Comparison of ENCODE assay signal across 10 cellular contexts in the genomic region with DNA sequence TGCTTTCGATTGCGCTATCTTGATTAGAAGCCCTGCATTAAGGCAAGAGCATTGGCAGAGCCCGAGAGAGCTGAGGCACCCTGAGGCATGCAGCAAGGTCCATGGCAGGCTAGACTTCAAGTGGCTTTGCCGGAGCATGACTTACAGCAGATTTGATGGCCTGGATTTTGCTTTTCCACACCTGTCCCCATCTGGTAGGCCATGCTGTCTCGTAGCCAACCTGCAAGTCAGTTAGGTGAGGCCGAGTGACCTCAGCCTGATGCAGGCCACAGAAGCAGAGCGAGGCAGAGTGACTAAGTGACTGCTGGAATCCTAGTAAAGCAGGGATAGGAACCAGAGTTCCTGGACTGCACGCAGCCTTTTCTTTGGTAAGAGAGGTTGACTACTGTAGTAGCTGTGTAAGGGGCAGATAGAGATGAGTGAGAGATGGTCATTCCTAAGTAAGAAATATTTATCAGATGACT.
A peak's percentile ranks its signal among the peaks of the same experiment; 100 is the strongest.
DNase-seq lines count a peak whose midpoint lies in the region; ATAC-seq and TF ChIP-seq lines count a peak whose summit lies in the region.
"Had no signal": no experiment of that assay in that cellular context is flagged by ENCODE, and none has a peak within 500 bp of the region (broad histone marks: within the 10 kb centered on the region; RNA-seq: fewer than 3 reads in every experiment).

No MANE protein-coding gene starts in this region.

- intact Hi-C loops in heart right ventricle (cut with DNase I) = loop anchor here in 6 of 10 donors (5.0 to 10.0 kb wide), 6 partner anchors 64 to 146 kb away; no protein-coding TSS in a partner anchor
- intact Hi-C loops in activated T-helper 2 cell treated with anti-CD3 and anti-CD28 coated beads, Interferon-gamma antibody, Interleukin-2, Interleukin-4, amounts not matched to agents 10 μg/mL and 5 μg/mL and 100 μg/mL, durations not matched to agents 14 hours and 24 hours and 36 hours (cut with micrococcal nuclease) = no loop called here

- H3K27me3 Mint-ChIP-seq in activated T-helper 2 cell treated with anti-CD3 and anti-CD28 coated beads, Interferon-gamma antibody, Interleukin-2, Interleukin-4, amounts not matched to agents 10 μg/mL and 5 μg/mL and 100 μg/mL, durations not matched to agents 14 hours and 24 hours and 36 hours (ENCODE audit: low read depth) = no peaks in the 10 kb centered on the region

- DNase-seq in GM04504 (ENCODE audit: low read depth) (peak; percentile 67), amniotic epithelial cell (ENCODE audit: low read depth) (peak; percentile 81), heart right ventricle (no peak), SIG-M5 treated with dmso at 0.1 percent for 504 hours (lab: John Stamatoyannopoulos, UW; ENCODE audit: unreplicated experiment) (no peak), NCI-H1417 treated with DMSO at 0.1 percent for 48 hours (lab: John Stamatoyannopoulos, UW) (no peak)
- no peak for DNase-seq in activated T-helper 2 cell treated with anti-CD3 and anti-CD28 coated beads, Interferon-gamma antibody, Interleukin-2, Interleukin-4, amounts not matched to agents 10 μg/mL and 5 μg/mL and 100 μg/mL, durations not matched to agents 14 hours and 24 hours and 36 hours (ENCODE audit: low spot score)
- DNase-seq: NCI-H446 had no signal

- H3K4me3 ChIP-seq in heart right ventricle (no peak overlapping the region), skeletal muscle tissue (ENCODE audit: low read length in 3 of 3) (peak overlapping the region; percentile 2 to 13 (median 12))

- H3K27ac ChIP-seq in heart right ventricle (peak overlapping the region in 9 of 10 donors; percentile 10 to 71 (median 66)), skeletal muscle tissue (ENCODE audit: low read depth, low read length) (peak overlapping the region; percentile 28)
- H3K27ac ChIP-seq: HL-60 had no signal

- no peak overlapping the region for H3K4me3 Mint-ChIP-seq in activated T-helper 2 cell treated with anti-CD3 and anti-CD28 coated beads, Interferon-gamma antibody, Interleukin-2, Interleukin-4, amounts not matched to agents 10 μg/mL and 5 μg/mL and 100 μg/mL, durations not matched to agents 14 hours and 24 hours and 36 hours (ENCODE audit: low read depth)

- H3K9ac ChIP-seq in skeletal muscle tissue (ENCODE audit: low read depth in 1 of 3, low read length in 3 of 3) = peak overlapping the region in 2 of 3 donors; percentile 58 to 61

- H3K36me3 Mint-ChIP-seq in activated T-helper 2 cell treated with anti-CD3 and anti-CD28 coated beads, Interferon-gamma antibody, Interleukin-2, Interleukin-4, amounts not matched to agents 10 μg/mL and 5 μg/mL and 100 μg/mL, durations not matched to agents 14 hours and 24 hours and 36 hours (ENCODE audit: low read depth) = no peaks in the 10 kb centered on the region

- no peak for TF ChIP-seq CTCF in heart right ventricle (IDR thresholded peaks at IDR 0.05)

- H3K9me3 ChIP-seq in heart right ventricle (no peaks in the 10 kb centered on the region), skeletal muscle tissue (ENCODE audit: control insufficient read depth in 3 of 3, low read length in 3 of 3) (no peaks in the 10 kb centered on the region)

- H3K27ac Mint-ChIP-seq in activated T-helper 2 cell treated with anti-CD3 and anti-CD28 coated beads, Interferon-gamma antibody, Interleukin-2, Interleukin-4, amounts not matched to agents 10 μg/mL and 5 μg/mL and 100 μg/mL, durations not matched to agents 14 hours and 24 hours and 36 hours = no peak overlapping the region

- H3K36me3 ChIP-seq in heart right ventricle (no peaks in the 10 kb centered on the region), skeletal muscle tissue (ENCODE audit: control insufficient read depth in 3 of 3, insufficient read depth in 3 of 3, low read length in 3 of 3) (no peaks in the 10 kb centered on the region)

- H3K4me1 ChIP-seq in heart right ventricle (peaks cover 19 to 89% (median 66%) of the 10 kb centered on the region in 9 donors), skeletal muscle tissue (ENCODE audit: control insufficient read depth in 3 of 3, insufficient read depth in 3 of 3, low read length in 3 of 3) (peaks cover 38 to 59% (median 47%) of the 10 kb centered on the region in 3 donors)

- H3K9me3 Mint-ChIP-seq in activated T-helper 2 cell treated with anti-CD3 and anti-CD28 coated beads, Interferon-gamma antibody, Interleukin-2, Interleukin-4, amounts not matched to agents 10 μg/mL and 5 μg/mL and 100 μg/mL, durations not matched to agents 14 hours and 24 hours and 36 hours = no peaks in the 10 kb centered on the region

- peak in 6 of 8 donors; percentile 22 to 79 (median 55) for ATAC-seq in heart right ventricle
- ATAC-seq in activated CD4-positive, CD25-positive, alpha-beta regulatory T cell treated with anti-CD3 and anti-CD28 coated beads, Interleukin-2, amount 50 U/mL, for 24 hours = no peak

- H3K4me1 Mint-ChIP-seq in activated T-helper 2 cell treated with anti-CD3 and anti-CD28 coated beads, Interferon-gamma antibody, Interleukin-2, Interleukin-4, amounts not matched to agents 10 μg/mL and 5 μg/mL and 100 μg/mL, durations not matched to agents 14 hours and 24 hours and 36 hours (ENCODE audit: low read depth) = no peaks in the 10 kb centered on the region

- peaks cover 0 to 5% (median 0%) of the 10 kb centered on the region in 7 donors for H3K27me3 ChIP-seq in heart right ventricle
- H3K27me3 ChIP-seq in skeletal muscle tissue (ENCODE audit: control insufficient read depth in 3 of 3, insufficient read depth in 3 of 3, low read length in 3 of 3) = no peaks in the 10 kb centered on the region

- 51 to 64% methylated on average over 8 of the region's 8 CpGs for WGBS in heart right ventricle, 2 donors

Comparison
In these comparisons a context has a peak if more than half of its experiments do, and no peak if none do; other contexts are left out.
1. DNase-seq: peak in GM04504 (single experiment) and amniotic epithelial cell (single experiment); none in heart right ventricle (0 of 2), SIG-M5 treated with dmso at 0.1 percent for 504 hours (single experiment), activated T-helper 2 cell treated with anti-CD3 and anti-CD28 coated beads, Interferon-gamma antibody, Interleukin-2, Interleukin-4, amounts not matched to agents 10 μg/mL and 5 μg/mL and 100 μg/mL, durations not matched to agents 14 hours and 24 hours and 36 hours (single experiment) and NCI-H1417 treated with DMSO at 0.1 percent for 48 hours (single experiment).
2. ATAC-seq: peak in heart right ventricle (6 of 8); none in activated CD4-positive, CD25-positive, alpha-beta regulatory T cell treated with anti-CD3 and anti-CD28 coated beads, Interleukin-2, amount 50 U/mL, for 24 hours (0 of 2).
3. H3K4me3 ChIP-seq: peak in skeletal muscle tissue (3 of 3); none in heart right ventricle (0 of 10).